Comparison of ENCODE assay signal across 19 cellular contexts in the genomic region with DNA sequence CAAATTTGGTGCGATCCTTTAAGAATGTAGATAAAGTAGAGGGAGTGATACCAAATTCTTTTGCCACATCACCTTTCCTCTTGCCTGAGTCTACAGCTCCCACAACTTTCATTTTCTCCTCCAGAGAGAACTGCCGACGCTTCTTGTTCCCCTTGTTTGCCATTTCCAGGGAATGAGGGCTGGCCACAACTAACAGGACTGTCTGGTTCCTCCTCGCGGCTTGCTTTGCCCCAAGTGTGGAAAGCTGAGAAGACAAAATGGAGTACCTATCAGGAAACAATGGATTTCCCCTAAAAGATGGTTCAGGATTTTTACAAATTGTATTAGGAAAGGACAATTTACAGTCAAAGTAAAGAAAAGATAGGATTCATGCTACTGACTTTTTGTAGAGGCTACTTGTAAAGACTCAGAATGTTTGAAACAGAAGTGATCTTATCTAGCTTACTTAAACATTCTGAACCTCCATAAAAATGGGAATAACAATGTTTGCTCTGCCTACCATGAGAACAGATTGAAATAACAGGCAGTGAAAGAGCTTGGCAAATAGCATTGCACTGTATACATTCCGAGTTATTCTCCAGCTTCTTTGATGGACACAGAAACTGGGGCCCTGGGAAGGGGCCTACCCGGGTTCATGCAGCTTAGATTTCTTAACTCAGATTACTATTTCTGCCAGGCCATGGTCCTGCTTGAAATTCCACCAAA. TPM values are rescaled to one million over a fixed set of nuclear protein-coding genes. Genes with fewer than 3 reads are reported as not detected.
DNase-seq lines count a peak whose midpoint lies in the region; ATAC-seq and TF ChIP-seq lines count a peak whose summit lies in the region.
"Had no signal": no experiment of that assay in that cellular context is flagged by ENCODE, and none has a peak within 500 bp of the region (broad histone marks: within the 10 kb centered on the region; RNA-seq: fewer than 3 reads in every experiment).

No MANE protein-coding gene starts in this region.

- peak overlapping the region; percentile 23 for H3K27ac Mint-ChIP-seq in activated naive CD8-positive, alpha-beta T cell treated with anti-CD3 and anti-CD28 coated beads for 36 hours
- H3K27ac Mint-ChIP-seq in activated naive CD8-positive, alpha-beta T cell treated with anti-CD3 and anti-CD28 coated beads, Interleukin-2, amount 50 U/mL, for 24 hours = no peak overlapping the region

- TF ChIP-seq POLR2A in transverse colon (IDR thresholded peaks at IDR 0.05) = no peak

- H3K27ac ChIP-seq in colonic mucosa = peak overlapping the region; percentile 50
- peak overlapping the region; percentile 81 for H3K27ac ChIP-seq in parathyroid adenoma
- H3K27ac ChIP-seq in transverse colon = peak overlapping the region in 3 of 4 donors; percentile 20 to 56 (median 41)
- peak overlapping the region in 1 of 2 donors; percentile 68 for H3K27ac ChIP-seq in aorta (ENCODE audit: low read depth in 1 of 2, low read length in 2 of 2)
- H3K27ac ChIP-seq: GM23248, PC-9 had no signal

- in situ Hi-C loops in transverse colon (cut with MboI; ENCODE audit: low pct_ligation_motif_present in 1 of 4, low pct_unique_long_range_greater_than_20kb in 1 of 4, low sequenced_read_pairs in 3 of 4) = no loop called here

- H3K9ac ChIP-seq in colonic mucosa (ENCODE audit: low read depth in 2 of 2, low read length in 2 of 2) (no peak overlapping the region), parathyroid adenoma (no peak overlapping the region)
- H3K9ac ChIP-seq: GM23248 had no signal

- H3K27me3 ChIP-seq in colonic mucosa = no peaks in the 10 kb centered on the region
- no peaks in the 10 kb centered on the region for H3K27me3 ChIP-seq in parathyroid adenoma (ENCODE audit: control insufficient read depth, insufficient read depth, low read length)
- no peaks in the 10 kb centered on the region for H3K27me3 ChIP-seq in transverse colon
- no peaks in the 10 kb centered on the region for H3K27me3 ChIP-seq in aorta (ENCODE audit: control insufficient read depth in 1 of 2, insufficient read depth in 2 of 2, low read length in 1 of 2)

- H3K36me3 ChIP-seq in colonic mucosa (no peaks in the 10 kb centered on the region), parathyroid adenoma (ENCODE audit: control insufficient read depth, insufficient read depth, low read length) (no peaks in the 10 kb centered on the region), transverse colon (no peaks in the 10 kb centered on the region), aorta (ENCODE audit: control insufficient read depth in 1 of 2, insufficient read depth in 2 of 2, low read length in 1 of 2) (no peaks in the 10 kb centered on the region)

- H3K9me3 ChIP-seq in colonic mucosa (no peaks in the 10 kb centered on the region), parathyroid adenoma (ENCODE audit: control insufficient read depth, low read length) (no peaks in the 10 kb centered on the region), transverse colon (no peaks in the 10 kb centered on the region), aorta (ENCODE audit: control insufficient read depth, low read length) (no peaks in the 10 kb centered on the region)

- no peak for DNase-seq in activated naive CD8-positive, alpha-beta T cell treated with anti-CD3 and anti-CD28 coated beads for 36 hours
- no peak for DNase-seq in activated naive CD8-positive, alpha-beta T cell treated with anti-CD3 and anti-CD28 coated beads, Interleukin-2, amount 50 U/mL, for 24 hours
- DNase-seq in colonic mucosa = no peak
- DNase-seq in transverse colon = peak; percentile 14
- no peak for DNase-seq in aorta
- DNase-seq in activated CD8-positive, alpha-beta memory T cell treated with anti-CD3 and anti-CD28 coated beads for 24 hours = no peak
- DNase-seq: AML-193; CD4-positive, alpha-beta memory T cell; DMS79 treated with DMSO at 0.1 percent for 48 hours; GM23248; NCI-H1436 treated with DMSO at 0.1 percent for 48 hours; NCI-H2081 treated with DMSO at 0.1 percent for 48 hours; NCI-H226; NCI-H526 treated with DMSO at 0.1 percent for 48 hours; PC-9 had no signal

- TF ChIP-seq EP300 in transverse colon (IDR thresholded peaks at IDR 0.05; ENCODE audit: low read depth) = no peak

- peaks cover 7% of the 10 kb centered on the region for H3K36me3 Mint-ChIP-seq in activated naive CD8-positive, alpha-beta T cell treated with anti-CD3 and anti-CD28 coated beads for 36 hours
- H3K36me3 Mint-ChIP-seq in activated naive CD8-positive, alpha-beta T cell treated with anti-CD3 and anti-CD28 coated beads, Interleukin-2, amount 50 U/mL, for 24 hours (ENCODE audit: low read depth) = peaks cover 7% of the 10 kb centered on the region

- H3K4me3 ChIP-seq in colonic mucosa (no peak overlapping the region), parathyroid adenoma (ENCODE audit: low read depth, low read length) (peak overlapping the region; percentile 39), transverse colon (no peak overlapping the region), aorta (ENCODE audit: low read length in 2 of 2) (no peak overlapping the region)
- H3K4me3 ChIP-seq: GM23248, PC-9 had no signal

- H3K27me3 Mint-ChIP-seq in activated naive CD8-positive, alpha-beta T cell treated with anti-CD3 and anti-CD28 coated beads for 36 hours = no peaks in the 10 kb centered on the region
- H3K27me3 Mint-ChIP-seq in activated naive CD8-positive, alpha-beta T cell treated with anti-CD3 and anti-CD28 coated beads, Interleukin-2, amount 50 U/mL, for 24 hours = no peaks in the 10 kb centered on the region
- H3K27me3 Mint-ChIP-seq: CD4-positive, alpha-beta memory T cell had no signal

- peaks cover 4% of the 10 kb centered on the region for H3K79me2 ChIP-seq in parathyroid adenoma

- 62 to 68% methylated on average over 7 of the region's 7 CpGs for WGBS in transverse colon (ENCODE audit: low coverage in 1 of 2), 2 donors
- WGBS in aorta, 2 donors = 68 to 72% methylated on average over 7 of the region's 7 CpGs

- ATAC-seq in activated naive CD8-positive, alpha-beta T cell treated with anti-CD3 and anti-CD28 coated beads, Interleukin-2, amount 50 U/mL, for 24 hours = no peak
- no peak for ATAC-seq in aorta (ENCODE audit: low FRiP score)
- no peak for ATAC-seq in HG03045 (IDR thresholded peaks at IDR 0.05; ENCODE audit: unreplicated experiment)
- ATAC-seq: HCT116 had no signal

- H3K4me3 Mint-ChIP-seq in activated naive CD8-positive, alpha-beta T cell treated with anti-CD3 and anti-CD28 coated beads for 36 hours = no peak overlapping the region
- H3K4me3 Mint-ChIP-seq in activated naive CD8-positive, alpha-beta T cell treated with anti-CD3 and anti-CD28 coated beads, Interleukin-2, amount 50 U/mL, for 24 hours = no peak overlapping the region
- H3K4me3 Mint-ChIP-seq: CD4-positive, alpha-beta memory T cell had no signal

- peak overlapping the region; percentile 33 for H2AFZ ChIP-seq in parathyroid adenoma
- H2AFZ ChIP-seq: GM23248, PC-9 had no signal

- H3K9me3 Mint-ChIP-seq in activated naive CD8-positive, alpha-beta T cell treated with anti-CD3 and anti-CD28 coated beads for 36 hours = no peaks in the 10 kb centered on the region
- H3K9me3 Mint-ChIP-seq in activated naive CD8-positive, alpha-beta T cell treated with anti-CD3 and anti-CD28 coated beads, Interleukin-2, amount 50 U/mL, for 24 hours = no peaks in the 10 kb centered on the region
- H3K9me3 Mint-ChIP-seq: CD4-positive, alpha-beta memory T cell had no signal

- no peak for TF ChIP-seq CTCF in colonic mucosa (IDR thresholded peaks at IDR 0.05)
- no peak for TF ChIP-seq CTCF in parathyroid adenoma (IDR thresholded peaks at IDR 0.05)
- no peak for TF ChIP-seq CTCF in transverse colon (IDR thresholded peaks at IDR 0.05)

- H3K4me2 ChIP-seq in parathyroid adenoma (ENCODE audit: low read length) = peak overlapping the region; percentile 67
- H3K4me2 ChIP-seq: PC-9 had no signal

- H3K4me1 ChIP-seq in colonic mucosa = peaks cover 8% of the 10 kb centered on the region
- peaks cover 24% of the 10 kb centered on the region for H3K4me1 ChIP-seq in parathyroid adenoma
- peaks cover 0 to 31% (median 21%) of the 10 kb centered on the region in 4 donors for H3K4me1 ChIP-seq in transverse colon
- H3K4me1 ChIP-seq in aorta (ENCODE audit: control insufficient read depth in 1 of 2, insufficient read depth in 2 of 2, low read length in 2 of 2) = peaks cover 8 to 11% of the 10 kb centered on the region in 2 donors

- intact Hi-C loops in colonic mucosa (cut with DNase I) = no loop called here
- intact Hi-C loops in transverse colon (cut with DNase I; ENCODE audit: low total_unique reads) = no loop called here
- intact Hi-C loops in aorta (cut with DNase I) = no loop called here

- peaks cover 13% of the 10 kb centered on the region for H3K4me1 Mint-ChIP-seq in activated naive CD8-positive, alpha-beta T cell treated with anti-CD3 and anti-CD28 coated beads for 36 hours
- peaks cover 17% of the 10 kb centered on the region for H3K4me1 Mint-ChIP-seq in activated naive CD8-positive, alpha-beta T cell treated with anti-CD3 and anti-CD28 coated beads, Interleukin-2, amount 50 U/mL, for 24 hours

RNA-seq across cellular contexts. Expression of a gene that starts 4.1 kb away (rescaled TPM):
- 1 to 10 TPM; 1.7 to 1.9 TPM for total RNA-seq in activated naive CD8-positive, alpha-beta T cell treated with anti-CD3 and anti-CD28 coated beads for 36 hours
- 1 to 10 TPM; 3.9 to 4.6 TPM for total RNA-seq in colonic mucosa
- total RNA-seq in transverse colon = 1 to 10 TPM in 2 of 4 donors, under 1 TPM in 2; 0.20 to 2.5 (median 1.6) TPM
- 1 to 10 TPM; 3.8 to 4.2 TPM for total RNA-seq in aorta
- polyA plus RNA-seq in aorta = 1 to 10 TPM; 2.1 to 3.7 TPM

RNA-seq across cellular contexts. Expression of a gene that starts 4.2 kb away (rescaled TPM):
- 10 to 100 TPM; 36.7 to 38.3 TPM for total RNA-seq in activated naive CD8-positive, alpha-beta T cell treated with anti-CD3 and anti-CD28 coated beads for 36 hours
- total RNA-seq in colonic mucosa (10 to 100 TPM; 21.8 to 40.2 TPM), transverse colon (10 to 100 TPM; 29.9 to 93.5 (median 38.1) TPM), aorta (10 to 100 TPM; 27.6 to 31.0 TPM)
- polyA plus RNA-seq in aorta = 10 to 100 TPM in 1 of 2 donors, 1 to 10 TPM in 1; 2.3 to 16.3 TPM

RNA-seq across cellular contexts. Expression of a gene that starts 35.8 kb away (rescaled TPM):
- total RNA-seq in activated naive CD8-positive, alpha-beta T cell treated with anti-CD3 and anti-CD28 coated beads for 36 hours = 1 to 10 TPM; 6.6 TPM
- 100 to 1,000 TPM; 339 to 770 TPM for total RNA-seq in colonic mucosa
- 1,000 to 10,000 TPM in 2 of 4 donors, 100 to 1,000 TPM in 2; 233 to 1,489 (median 1,023) TPM for total RNA-seq in transverse colon
- 10 to 100 TPM; 14.0 to 16.1 TPM for total RNA-seq in aorta
- 1 to 10 TPM; 2.8 to 3.3 TPM for polyA plus RNA-seq in aorta

RNA-seq across cellular contexts. Expression of a gene that starts 51.7 kb away (rescaled TPM):
- total RNA-seq in activated naive CD8-positive, alpha-beta T cell treated with anti-CD3 and anti-CD28 coated beads for 36 hours = not detected
- total RNA-seq in colonic mucosa (1 to 10 TPM; 1.5 to 2.7 TPM), transverse colon (1 to 10 TPM; 1.2 to 6.5 (median 3.5) TPM), aorta (not detected)
- under 1 TPM in 1 of 2 donors, not detected in 1; 0.13 TPM for polyA plus RNA-seq in aorta
- total RNA-seq: CD4-positive, alpha-beta memory T cell; GM23248; HT-29 had no signal
- polyA plus RNA-seq: CD4-positive, alpha-beta memory T cell; GM23248 had no signal

Comparison
In these comparisons a context has a peak if more than half of its experiments do, and no peak if none do; other contexts are left out.
1. RNA of a gene that starts 35.8 kb away (total RNA-seq): 233 to 1,489 TPM in transverse colon and 339 to 770 TPM in colonic mucosa; 14.0 to 16.1 TPM in aorta and 6.6 TPM in activated naive CD8-positive, alpha-beta T cell treated with anti-CD3 and anti-CD28 coated beads for 36 hours; every median in the first group is over 10 times any median in the second.